ENCODE assay signal across 19 cellular contexts in genomic region chr7:100822236-100823139, GRCh38.
"Had no signal": no experiment of that assay in that cellular context is flagged by ENCODE, and none has a peak within 500 bp of the region (broad histone marks: within the 10 kb centered on the region; RNA-seq: fewer than 3 reads in every experiment).

No MANE protein-coding gene starts in this region.

- H3K4me1 ChIP-seq: breast epithelium had no signal

- ATAC-seq: esophagus mucosa; left ventricle myocardium superior; stimulated activated naive CD8-positive, alpha-beta T cell treated with anti-CD3 and anti-CD28 coated beads, Interleukin-15, Interleukin-2, amounts not matched to agents 100 U/mL and 50 U/mL, for 24 hours; upper lobe of right lung; WTC11 had no signal

- H3K27ac ChIP-seq: breast epithelium, hepatocyte, thyroid gland, upper lobe of right lung had no signal

- H3K9me3 ChIP-seq: breast epithelium, thyroid gland, upper lobe of right lung had no signal

- H3K27me3 ChIP-seq: breast epithelium, hepatocyte, thyroid gland, upper lobe of right lung had no signal

- DNase-seq: activated naive CD4-positive, alpha-beta T cell treated with Interleukin-2 at 50 U/mL for 16 hours; activated naive CD8-positive, alpha-beta T cell treated with anti-CD3 and anti-CD28 coated beads for 36 hours; activated T-cell treated with anti-CD3 and anti-CD28 coated beads, Interleukin-2, amount 50 U/mL, for 1 hour; amniotic stem cell; effector memory CD4-positive, alpha-beta T cell; foreskin melanocyte; glutamatergic neuron; kidney glomerular epithelial cell; left ventricle myocardium superior; retina; stimulated activated CD4-positive, alpha-beta T cell treated with anti-CD3 and anti-CD28 coated beads, Interleukin-4, amount 100 ng/mL, for 4 hours; stimulated activated naive CD8-positive, alpha-beta T cell treated with anti-CD3 and anti-CD28 coated beads, Interleukin-15, Interleukin-2, amounts not matched to agents 100 U/mL and 50 U/mL, for 24 hours; T1000; thyroid gland; upper lobe of right lung had no signal

- H3K4me3 ChIP-seq: breast epithelium, hepatocyte, thyroid gland, upper lobe of right lung had no signal

- H3K36me3 ChIP-seq: breast epithelium had no signal
